1 cellular context compared by ENCODE assay signal in the genomic region with DNA sequence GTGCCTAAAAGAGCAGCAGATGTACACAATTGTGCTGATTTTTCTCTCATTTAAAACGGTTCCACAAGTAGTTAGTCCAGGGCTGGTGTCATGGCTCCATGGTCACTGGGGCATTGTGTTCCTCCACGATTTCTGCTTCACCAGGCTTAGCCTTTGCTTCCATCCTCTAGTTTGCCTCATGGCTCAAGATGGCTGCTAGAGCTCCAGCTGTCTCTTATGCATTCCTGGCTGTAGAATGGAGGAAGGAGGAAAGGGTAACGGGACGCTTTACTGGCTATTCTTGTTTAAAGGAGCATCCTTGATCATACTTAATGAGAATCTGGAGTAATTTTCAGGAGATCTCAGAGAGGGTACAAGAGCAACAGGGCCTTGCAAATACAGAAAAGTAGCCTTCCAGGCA.
TF ChIP-seq lines count a peak whose summit lies in the region.

No MANE protein-coding gene starts in this region.

TF ChIP-seq in K562, 482 proteins besides CTCF, POLR2A, EP300 and RAD21:
- peak; percentile 88 for TF ChIP-seq RBM25 (IDR thresholded peaks at IDR 0.05; ENCODE audit: low read depth, low read length, severe bottlenecking)
- TF ChIP-seq, protein P1, sequence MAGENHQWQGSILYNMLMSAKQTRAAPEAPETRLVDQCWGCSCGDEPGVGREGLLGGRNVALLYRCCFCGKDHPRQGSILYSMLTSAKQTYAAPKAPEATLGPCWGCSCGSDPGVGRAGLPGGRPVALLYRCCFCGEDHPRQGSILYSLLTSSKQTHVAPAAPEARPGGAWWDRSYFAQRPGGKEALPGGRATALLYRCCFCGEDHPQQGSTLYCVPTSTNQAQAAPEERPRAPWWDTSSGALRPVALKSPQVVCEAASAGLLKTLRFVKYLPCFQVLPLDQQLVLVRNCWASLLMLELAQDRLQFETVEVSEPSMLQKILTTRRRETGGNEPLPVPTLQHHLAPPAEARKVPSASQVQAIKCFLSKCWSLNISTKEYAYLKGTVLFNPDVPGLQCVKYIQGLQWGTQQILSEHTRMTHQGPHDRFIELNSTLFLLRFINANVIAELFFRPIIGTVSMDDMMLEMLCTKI (IDR thresholded peaks at IDR 0.05; ENCODE audit: partially characterized antibody) = no peak
TF ChIP-seq in K562: peak in this region for 1.
